ENCODE assay signal across 17 cellular contexts in the genomic region with DNA sequence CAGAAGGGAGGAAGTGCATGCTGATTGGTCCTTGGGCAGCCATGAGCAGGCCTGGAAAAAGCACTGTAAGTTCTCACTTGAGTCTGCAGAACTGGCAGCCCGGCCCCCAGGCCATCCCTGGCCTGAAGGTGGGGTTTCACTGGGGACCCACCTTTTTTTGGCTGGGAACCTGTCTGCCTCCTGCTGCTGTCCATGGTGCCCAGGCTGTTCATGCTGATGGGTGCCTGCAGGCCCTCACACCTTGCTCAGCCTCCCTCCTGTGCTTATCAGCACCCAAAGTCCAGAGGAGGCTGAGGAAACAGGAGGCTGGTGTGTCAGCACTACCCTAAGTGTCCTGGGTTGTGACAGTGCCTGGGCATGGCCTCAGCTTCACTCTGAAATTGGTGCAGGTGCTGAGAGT.
DNase-seq lines count a peak whose midpoint lies in the region; ATAC-seq, FAIRE-seq and TF ChIP-seq lines count a peak whose summit lies in the region.
"Had no signal": no experiment of that assay in that cellular context is flagged by ENCODE, and none has a peak within 500 bp of the region (broad histone marks: within the 10 kb centered on the region; RNA-seq: fewer than 3 reads in every experiment).

No MANE protein-coding gene starts in this region.

- H2AK5ac ChIP-seq in IMR-90 (ENCODE audit: low read depth, low read length) (no peak overlapping the region), neuronal stem cell (ENCODE audit: low read depth, low read length) (peak overlapping the region; percentile 11)

- intact Hi-C loops in IMR-90 (cut with micrococcal nuclease) (no loop called here), K562 (cut with micrococcal nuclease) (no loop called here)

- H3K36me3 ChIP-seq in SK-N-SH (replicated peaks in 1 of 2; ENCODE audit: control insufficient read depth in 1 of 2, insufficient read depth in 2 of 2, low read length in 1 of 2) = no peaks in the 10 kb centered on the region
- H3K36me3 ChIP-seq in IMR-90 (ENCODE audit: control insufficient read depth, insufficient read depth, low read length) = no peaks in the 10 kb centered on the region
- H3K36me3 ChIP-seq in K562 (ENCODE audit: control insufficient read depth, insufficient read depth, low read length) = no peaks in the 10 kb centered on the region
- H3K36me3 ChIP-seq in neuronal stem cell (replicated peaks in 1 of 2; ENCODE audit: control insufficient read depth in 2 of 2, insufficient read depth in 2 of 2, low read length in 2 of 2) = no peaks in the 10 kb centered on the region
- H3K36me3 ChIP-seq: BLaER1 had no signal

- H4K8ac ChIP-seq in IMR-90 (ENCODE audit: low read depth in 2 of 2, low read length in 2 of 2) = no peak overlapping the region
- H4K8ac ChIP-seq in neuronal stem cell (ENCODE audit: low read depth, low read length) = no peak overlapping the region

- H3K27me3 ChIP-seq in SK-N-SH (ENCODE audit: insufficient read depth) (no peaks in the 10 kb centered on the region), IMR-90 (ENCODE audit: control insufficient read depth, insufficient read depth, low read length) (no peaks in the 10 kb centered on the region), K562 (ENCODE audit: control insufficient read depth in 2 of 2, insufficient read depth in 2 of 2, low read length in 2 of 2) (no peaks in the 10 kb centered on the region), neuronal stem cell (ENCODE audit: control insufficient read depth in 3 of 3, insufficient read depth in 3 of 3, low read depth in 1 of 3, low read length in 3 of 3) (no peaks in the 10 kb centered on the region)
- H3K27me3 ChIP-seq: BLaER1 had no signal

- TF ChIP-seq RAD21 in SK-N-SH (IDR thresholded peaks at IDR 0.05; ENCODE audit: low read length) (no peak), IMR-90 (IDR thresholded peaks at IDR 0.05; ENCODE audit: low read length) (no peak), K562 (CRISPR knock-in tag; conservative IDR thresholded peaks at IDR 0.05 in 1 of 2, IDR thresholded peaks at IDR 0.05 in 1 of 2) (no peak)

- no peaks in the 10 kb centered on the region for H4K20me1 ChIP-seq in SK-N-SH (ENCODE audit: insufficient read depth)
- no peaks in the 10 kb centered on the region for H4K20me1 ChIP-seq in IMR-90 (ENCODE audit: insufficient read depth, low read length)
- H4K20me1 ChIP-seq in K562 (replicated peaks; ENCODE audit: control insufficient read depth, insufficient read depth, low read length) = no peaks in the 10 kb centered on the region
- H4K20me1 ChIP-seq: BLaER1 had no signal

- H3K9me2 ChIP-seq in SK-N-SH = no peaks in the 10 kb centered on the region

- DNase-seq in SK-N-SH (no peak), IMR-90 (no peak), K562 (ENCODE audit: extremely low read depth in 1 of 4, low spot score in 3 of 4) (no peak), neuronal stem cell (ENCODE audit: low spot score) (no peak), NCI-H2171 treated with DMSO at 0.1 percent for 48 hours (lab: John Stamatoyannopoulos, UW) (no peak)
- DNase-seq in stimulated activated CD4-positive, alpha-beta T cell treated with anti-CD3 and anti-CD28 coated beads, Interleukin-1b, Interleukin-23, amount 100 ng/mL, for 48 hours = no peak
- DNase-seq: CD4-positive, alpha-beta memory T cell; DMS153; DMS79; GDM1; GOT3; H9 had no signal

- no peaks in the 10 kb centered on the region; a peak in 1 of 4 replicates for H3K79me1 ChIP-seq in IMR-90 (ENCODE audit: low read depth in 1 of 2, low read length in 2 of 2)
- no peaks in the 10 kb centered on the region for H3K79me1 ChIP-seq in neuronal stem cell (ENCODE audit: low read depth, low read length)

- H3K4me3 ChIP-seq in SK-N-SH (ENCODE audit: low read depth in 2 of 2, low read length in 1 of 2) (no peak overlapping the region), IMR-90 (ENCODE audit: insufficient read depth, low read depth, low read length) (no peak overlapping the region), K562 (no peak overlapping the region), neuronal stem cell (ENCODE audit: low read length in 2 of 2) (no peak overlapping the region)
- H3K4me3 ChIP-seq: BLaER1 had no signal

- H2BK20ac ChIP-seq in IMR-90 (ENCODE audit: low read depth, low read length) = no peak overlapping the region

- no peak overlapping the region for H2BK5ac ChIP-seq in IMR-90 (ENCODE audit: low read depth, low read length, poor library complexity, severe bottlenecking)
- no peak overlapping the region for H2BK5ac ChIP-seq in neuronal stem cell (ENCODE audit: low read length)

- peak overlapping the region; percentile 49 for H2BK12ac ChIP-seq in neuronal stem cell (ENCODE audit: low read length)

- TF ChIP-seq EP300 in SK-N-SH (IDR thresholded peaks at IDR 0.05; ENCODE audit: borderline replicate concordance in 1 of 2, low read depth in 1 of 2, low read length in 1 of 2) = no peak
- no peak for TF ChIP-seq EP300 in K562 (IDR thresholded peaks at IDR 0.05; ENCODE audit: low read length)

- H2AFZ ChIP-seq in SK-N-SH (ENCODE audit: low read depth) (no peak overlapping the region), IMR-90 (replicated peaks; ENCODE audit: low read length, poor library complexity) (no peak overlapping the region), K562 (ENCODE audit: low read depth, low read length) (no peak overlapping the region), neuronal stem cell (ENCODE audit: low read length) (no peak overlapping the region)

- H3K4me2 ChIP-seq in SK-N-SH (no peak overlapping the region), IMR-90 (ENCODE audit: low read depth, low read length) (no peak overlapping the region), K562 (ENCODE audit: insufficient read depth, low read length) (no peak overlapping the region), neuronal stem cell (ENCODE audit: insufficient read depth, low read length, poor library complexity, severe bottlenecking) (no peak overlapping the region)
- H3K4me2 ChIP-seq: BLaER1 had no signal

- H3K9ac ChIP-seq in SK-N-SH (no peak overlapping the region), IMR-90 (ENCODE audit: low read depth, low read length) (no peak overlapping the region), K562 (ENCODE audit: insufficient read depth in 1 of 2, low read depth in 2 of 2, low read length in 2 of 2) (no peak overlapping the region), neuronal stem cell (ENCODE audit: low read depth, low read length, poor library complexity) (no peak overlapping the region)
- H3K9ac ChIP-seq: BLaER1 had no signal

- H3K9me1 ChIP-seq in IMR-90 (ENCODE audit: insufficient read depth, low read length) (no peaks in the 10 kb centered on the region; the same call in 1 of the 2 replicates), K562 (ENCODE audit: control insufficient read depth, insufficient read depth, low read length) (no peaks in the 10 kb centered on the region)

- H4K91ac ChIP-seq in IMR-90 (ENCODE audit: insufficient read depth, low read depth, low read length) (no peak overlapping the region), neuronal stem cell (ENCODE audit: low read depth, low read length, poor library complexity) (no peak overlapping the region)

- H3K27ac ChIP-seq in SK-N-SH (ENCODE audit: low read depth in 2 of 2, low read length in 1 of 2) = no peak overlapping the region
- H3K27ac ChIP-seq in IMR-90 (ENCODE audit: insufficient read depth, low read length) = no peak overlapping the region
- H3K27ac ChIP-seq in K562 (ENCODE audit: extremely low read depth, low read depth, low read length) = no peak overlapping the region
- no peak overlapping the region for H3K27ac ChIP-seq in neuronal stem cell (replicated peaks; ENCODE audit: low read length)
- H3K27ac ChIP-seq: 22Rv1, BLaER1 had no signal

- H3F3A ChIP-seq in SK-N-SH (replicated peaks; ENCODE audit: insufficient read depth) = no peaks in the 10 kb centered on the region

- CTCF ChIA-PET in SK-N-SH (lab: Yijun Ruan, JAX) (no interaction called here), IMR-90 (lab: Yijun Ruan, JAX) (no interaction called here), K562 (lab: Yijun Ruan, JAX; ENCODE audit: low intra/inter-chr PET ratio) (no interaction called here)

- H3K4me1 ChIP-seq in SK-N-SH (ENCODE audit: control insufficient read depth in 1 of 2, insufficient read depth in 2 of 2, low read depth in 1 of 2, low read length in 1 of 2) (no peaks in the 10 kb centered on the region), IMR-90 (ENCODE audit: control insufficient read depth, insufficient read depth, low read length) (no peaks in the 10 kb centered on the region), K562 (replicated peaks in 1 of 2; ENCODE audit: control insufficient read depth in 2 of 2, insufficient read depth in 2 of 2, low read length in 2 of 2) (no peaks in the 10 kb centered on the region), neuronal stem cell (ENCODE audit: control insufficient read depth in 2 of 2, insufficient read depth in 1 of 2, low read depth in 1 of 2, low read length in 2 of 2) (peaks cover 0 to 8% of the 10 kb centered on the region in 2 donors)

- H2BK120ac ChIP-seq in IMR-90 (ENCODE audit: low read depth, low read length) (no peak overlapping the region), neuronal stem cell (ENCODE audit: low read depth, low read length) (no peak overlapping the region)

- POLR2A ChIA-PET in SK-N-SH (lab: Yijun Ruan, JAX) (no interaction called here), IMR-90 (lab: Charles Lee; ENCODE audit: unreplicated experiment) (no interaction called here), K562 (lab: Yijun Ruan, JAX) (no interaction called here)

- no peak overlapping the region for H3K14ac ChIP-seq in IMR-90 (replicated peaks; ENCODE audit: low read depth, low read length)
- no peak overlapping the region for H3K14ac ChIP-seq in neuronal stem cell (ENCODE audit: low read length)

- no CpG with 5 or more reads among the region's 1 CpG for WGBS in SK-N-SH (ENCODE audit: low lambda C conversion rate)
- no CpG with 5 or more reads among the region's 1 CpG for WGBS in IMR-90 (ENCODE audit: extremely low coverage in 2 of 2, insufficient read length in 1 of 2), 2 experiments
- 20% methylated on average over 1 of the region's 1 CpG for WGBS in K562 (ENCODE audit: insufficient coverage, low coverage, missing lambda C conversion rate)
- WGBS in neuronal stem cell (ENCODE audit: extremely low coverage in 2 of 2, insufficient read length in 2 of 2, insufficient replicate concordance in 1 of 2), 2 donors = no CpG with 5 or more reads among the region's 1 CpG

- BruUV-seq in IMR-90 (replicated peaks; lab: Mats Ljungman, UMichigan) (no TSS peak), K562 (replicated peaks; lab: Mats Ljungman, UMichigan) (no TSS peak)

- dilution Hi-C loops in IMR-90 (cut with HindIII; ENCODE audit: low sequenced_read_pairs, unreplicated experiment) = no loop called here

- H3K4ac ChIP-seq in IMR-90 (ENCODE audit: low read depth, low read length) (0 out of 2 replicates have a peak overlapping the region, but pooled peaks have one; percentile 7), neuronal stem cell (ENCODE audit: low read length) (no peak overlapping the region)

- TF ChIP-seq CTCF in SK-N-SH (IDR thresholded peaks at IDR 0.05) (no peak), IMR-90 (conservative IDR thresholded peaks at IDR 0.05; ENCODE audit: low read depth, low read length) (no peak), K562 (IDR thresholded peaks at IDR 0.05 in 2 of 3, conservative IDR thresholded peaks at IDR 0.05 in 1 of 3; ENCODE audit: insufficient read depth in 2 of 3, low read depth in 1 of 3, low read length in 3 of 3) (no peak)

- no peak overlapping the region for H3K56ac ChIP-seq in IMR-90 (ENCODE audit: extremely low read depth, insufficient read depth, low read length)

- no peak overlapping the region for H2BK15ac ChIP-seq in IMR-90 (ENCODE audit: low read depth, low read length)
- H2BK15ac ChIP-seq in neuronal stem cell (ENCODE audit: low read length) = no peak overlapping the region

- no peak for TF ChIP-seq POLR2A in IMR-90 (IDR thresholded peaks at IDR 0.05; ENCODE audit: low read depth, low read length)
- no peak for TF ChIP-seq POLR2A in K562 (conservative IDR thresholded peaks at IDR 0.05)

- H4K5ac ChIP-seq in IMR-90 (ENCODE audit: low read depth, low read length) = no peak overlapping the region

- no peak overlapping the region for H2AK9ac ChIP-seq in IMR-90 (replicated peaks; ENCODE audit: low read depth, low read length, poor library complexity)

- H3K23ac ChIP-seq in IMR-90 (ENCODE audit: low read depth, low read length) (no peak overlapping the region), neuronal stem cell (ENCODE audit: low read depth, low read length, poor library complexity) (no peak overlapping the region)

- H3K9me3 ChIP-seq in SK-N-SH (no peaks in the 10 kb centered on the region), IMR-90 (ENCODE audit: control insufficient read depth, insufficient read depth, low read length) (peaks cover 2% of the 10 kb centered on the region; the same call in 1 of the 2 replicates), K562 (replicated peaks; ENCODE audit: control insufficient read depth, insufficient read depth, low read depth, low read length) (no peaks in the 10 kb centered on the region), neuronal stem cell (replicated peaks in 1 of 2; ENCODE audit: control insufficient read depth in 2 of 2, insufficient read depth in 1 of 2, low read depth in 1 of 2, low read length in 2 of 2) (peaks cover 0 to 5% of the 10 kb centered on the region in 2 donors)

- in situ Hi-C loops in IMR-90 (cut with MboI; ENCODE audit: low sequenced_read_pairs) = no loop called here
- in situ Hi-C loops in K562 (cut with MboI) = no loop called here

- H3K18ac ChIP-seq in IMR-90 (ENCODE audit: low read depth, low read length) (no peak overlapping the region), neuronal stem cell (ENCODE audit: low read length) (peak overlapping the region; percentile 71)

- H3K79me2 ChIP-seq in SK-N-SH (ENCODE audit: insufficient read depth) = no peaks in the 10 kb centered on the region
- H3K79me2 ChIP-seq in K562 (ENCODE audit: control insufficient read depth, insufficient read depth, low read length) = no peaks in the 10 kb centered on the region

- no peak for FAIRE-seq in K562 (lab: Jason Lieb, UNC)
- FAIRE-seq: HTR-8/SVneo had no signal

- ATAC-seq in SK-N-SH treated with all-trans-retinoic acid at 6 μM for 48 hours (no peak), IMR-90 (ENCODE audit: low read depth) (no peak), K562 (no peak), HG03342 (IDR thresholded peaks at IDR 0.05; ENCODE audit: unreplicated experiment) (no peak)
